Comparison of ENCODE assay signal across 8 cellular contexts in genomic region chr6:87589693-87590416, GRCh38. TPM values are rescaled to one million over a fixed set of nuclear protein-coding genes. Genes with fewer than 3 reads are reported as not detected.
DNase-seq lines count a peak whose midpoint lies in the region; ATAC-seq and TF ChIP-seq lines count a peak whose summit lies in the region.

Gene ORC3, plus strand, starts transcription at chr6:87590135. Its CDS starts 34 bp downstream, at chr6:87590169.
Gene RARS2, minus strand, starts transcription at chr6:87589987. Its CDS starts 30 bp downstream, at chr6:87589957.

- H3K9me3 Mint-ChIP-seq in T-helper 2 cell treated with Interferon-gamma antibody and Interleukin-4, amounts not matched to agents 5 μg/mL and 100 μg/mL, for 36 hours, result no peaks in the 10 kb centered on the region

- under 1% methylated on average over 49 of the region's 49 CpGs for WGBS in right cardiac atrium
- WGBS in aorta, 2 donors, result 0 to 1% methylated on average over 49 of the region's 49 CpGs

- DNase-seq in NCI-H1930 (lab: John Stamatoyannopoulos, UW) (peak; percentile 81 to 90), ascending aorta (ENCODE audit: low spot score in 2 of 2) (peak; percentile 88 to 98), right cardiac atrium (peak; percentile 97 to 99 (median 99)), aorta (peak; percentile 98 to 99)
- peak; percentile 96 for DNase-seq in T-helper 2 cell treated with Interferon-gamma antibody and Interleukin-4, amounts not matched to agents 5 μg/mL and 100 μg/mL, for 36 hours (ENCODE audit: low spot score)

- ATAC-seq in GM18502 (IDR thresholded peaks at IDR 0.05; ENCODE audit: poor library complexity, unreplicated experiment) (peak; percentile 100), HG02970 (IDR thresholded peaks at IDR 0.05; ENCODE audit: low FRiP score, unreplicated experiment) (peak; percentile 97), right cardiac atrium (peak; percentile 100), aorta (ENCODE audit: low FRiP score) (peak; percentile 100)

- no peak for TF ChIP-seq CTCF in ascending aorta (IDR thresholded peaks at IDR 0.05)

- no peaks in the 10 kb centered on the region for H3K27me3 Mint-ChIP-seq in T-helper 2 cell treated with Interferon-gamma antibody and Interleukin-4, amounts not matched to agents 5 μg/mL and 100 μg/mL, for 36 hours (ENCODE audit: low read depth)

- H3K27ac ChIP-seq in ascending aorta (peak within 1 kb of the TSS; percentile 72 to 85), right cardiac atrium (ENCODE audit: low read length) (peak within 1 kb of the TSS; percentile 58), rectal smooth muscle tissue (ENCODE audit: low read depth, low read length) (peak within 1 kb of the TSS; percentile 79), aorta (ENCODE audit: low read depth in 1 of 2, low read length in 2 of 2) (peak within 1 kb of the TSS in 1 of 2 donors; percentile 56)

- H3K4me1 ChIP-seq in ascending aorta (peaks cover 3 to 21% of the 10 kb centered on the region in 2 donors), right cardiac atrium (ENCODE audit: control insufficient read depth, insufficient read depth, low read length) (no peaks in the 10 kb centered on the region), rectal smooth muscle tissue (ENCODE audit: control insufficient read depth, insufficient read depth, low read length) (peaks cover 11% of the 10 kb centered on the region), aorta (ENCODE audit: control insufficient read depth in 1 of 2, insufficient read depth in 2 of 2, low read length in 2 of 2) (peaks cover 2 to 14% of the 10 kb centered on the region in 2 donors)

- intact Hi-C loops in ascending aorta (cut with DNase I) (loop anchor here (1.0 to 10.0 kb wide), 5 partner anchors 71 to 435 kb away; partner anchors contain the start of genes AKIRIN2, CFAP206, SLC35A1 and ZNF292), right cardiac atrium (cut with DNase I) (no loop called here), aorta (cut with DNase I) (loop anchor here (5.0 to 10.0 kb wide), 2 partner anchors 112 to 115 kb away; partner anchors contain the start of gene AKIRIN2 (in 2 of the 2))

- peaks cover 35% of the 10 kb centered on the region for H3K4me1 Mint-ChIP-seq in T-helper 2 cell treated with Interferon-gamma antibody and Interleukin-4, amounts not matched to agents 5 μg/mL and 100 μg/mL, for 36 hours (ENCODE audit: low read depth)

- no peaks in the 10 kb centered on the region for H3K27me3 ChIP-seq in ascending aorta
- no peaks in the 10 kb centered on the region for H3K27me3 ChIP-seq in right cardiac atrium (ENCODE audit: control insufficient read depth, insufficient read depth)
- H3K27me3 ChIP-seq in rectal smooth muscle tissue (ENCODE audit: control insufficient read depth, insufficient read depth, low read length), result no peaks in the 10 kb centered on the region
- no peaks in the 10 kb centered on the region for H3K27me3 ChIP-seq in aorta (ENCODE audit: control insufficient read depth in 1 of 2, insufficient read depth in 2 of 2, low read length in 1 of 2)

- H3K36me3 ChIP-seq in ascending aorta (peaks cover 0 to 9% of the 10 kb centered on the region in 2 donors), rectal smooth muscle tissue (ENCODE audit: control insufficient read depth, insufficient read depth, low read length) (no peaks in the 10 kb centered on the region), aorta (ENCODE audit: control insufficient read depth in 1 of 2, insufficient read depth in 2 of 2, low read length in 1 of 2) (no peaks in the 10 kb centered on the region)

- peak within 1 kb of the TSS; percentile 93 for H3K27ac Mint-ChIP-seq in T-helper 2 cell treated with Interferon-gamma antibody and Interleukin-4, amounts not matched to agents 5 μg/mL and 100 μg/mL, for 36 hours

- H3K9me3 ChIP-seq in ascending aorta, result no peaks in the 10 kb centered on the region
- H3K9me3 ChIP-seq in right cardiac atrium (ENCODE audit: control insufficient read depth, low read length), result no peaks in the 10 kb centered on the region
- no peaks in the 10 kb centered on the region for H3K9me3 ChIP-seq in aorta (ENCODE audit: control insufficient read depth, low read length)

- peak within 1 kb of the TSS; percentile 79 for H3K9ac ChIP-seq in rectal smooth muscle tissue (ENCODE audit: low read length)

- H3K4me3 ChIP-seq in ascending aorta (peak within 1 kb of the TSS; percentile 83 to 94), right cardiac atrium (ENCODE audit: low read length) (peak within 1 kb of the TSS; percentile 62), rectal smooth muscle tissue (ENCODE audit: low read length) (peak within 1 kb of the TSS; percentile 91), aorta (ENCODE audit: low read length in 2 of 2) (peak within 1 kb of the TSS; percentile 86 to 96)

- peaks cover 44% of the 10 kb centered on the region for H3K36me3 Mint-ChIP-seq in T-helper 2 cell treated with Interferon-gamma antibody and Interleukin-4, amounts not matched to agents 5 μg/mL and 100 μg/mL, for 36 hours (ENCODE audit: low read depth)

- H3K4me3 Mint-ChIP-seq in T-helper 2 cell treated with Interferon-gamma antibody and Interleukin-4, amounts not matched to agents 5 μg/mL and 100 μg/mL, for 36 hours, result peak within 1 kb of the TSS; percentile 91

RNA-seq across cellular contexts. Expression of gene ORC3, which starts in this region (rescaled TPM):
- total RNA-seq in ascending aorta, result 12.9 TPM
- total RNA-seq in right cardiac atrium, result 10 to 100 TPM; 18.4 to 23.2 (median 20.4) TPM
- polyA plus RNA-seq in right cardiac atrium, result 20.9 TPM
- total RNA-seq in aorta, result 10 to 100 TPM; 16.5 to 22.4 TPM
- 10 to 100 TPM in 1 of 2 donors, 1 to 10 TPM in 1; 6.8 to 11.3 TPM for polyA plus RNA-seq in aorta

RNA-seq across cellular contexts. Expression of gene RARS2, which starts in this region (rescaled TPM):
- total RNA-seq in ascending aorta (1.7 TPM), right cardiac atrium (10 to 100 TPM; 18.0 to 26.0 (median 21.0) TPM), aorta (10 to 100 TPM; 36.1 to 38.2 TPM)
- polyA plus RNA-seq in right cardiac atrium (14.5 TPM), aorta (10 to 100 TPM; 23.5 to 26.3 TPM)

Comparison
In these comparisons a context has a peak if more than half of its experiments do, and no peak if none do; other contexts are left out.
1. intact Hi-C loops: an anchor here in ascending aorta (1.0 to 10.0 kb wide) and aorta (5.0 to 10.0 kb wide); none called in right cardiac atrium.